8 cellular contexts compared by ENCODE assay signal in the genomic region with DNA sequence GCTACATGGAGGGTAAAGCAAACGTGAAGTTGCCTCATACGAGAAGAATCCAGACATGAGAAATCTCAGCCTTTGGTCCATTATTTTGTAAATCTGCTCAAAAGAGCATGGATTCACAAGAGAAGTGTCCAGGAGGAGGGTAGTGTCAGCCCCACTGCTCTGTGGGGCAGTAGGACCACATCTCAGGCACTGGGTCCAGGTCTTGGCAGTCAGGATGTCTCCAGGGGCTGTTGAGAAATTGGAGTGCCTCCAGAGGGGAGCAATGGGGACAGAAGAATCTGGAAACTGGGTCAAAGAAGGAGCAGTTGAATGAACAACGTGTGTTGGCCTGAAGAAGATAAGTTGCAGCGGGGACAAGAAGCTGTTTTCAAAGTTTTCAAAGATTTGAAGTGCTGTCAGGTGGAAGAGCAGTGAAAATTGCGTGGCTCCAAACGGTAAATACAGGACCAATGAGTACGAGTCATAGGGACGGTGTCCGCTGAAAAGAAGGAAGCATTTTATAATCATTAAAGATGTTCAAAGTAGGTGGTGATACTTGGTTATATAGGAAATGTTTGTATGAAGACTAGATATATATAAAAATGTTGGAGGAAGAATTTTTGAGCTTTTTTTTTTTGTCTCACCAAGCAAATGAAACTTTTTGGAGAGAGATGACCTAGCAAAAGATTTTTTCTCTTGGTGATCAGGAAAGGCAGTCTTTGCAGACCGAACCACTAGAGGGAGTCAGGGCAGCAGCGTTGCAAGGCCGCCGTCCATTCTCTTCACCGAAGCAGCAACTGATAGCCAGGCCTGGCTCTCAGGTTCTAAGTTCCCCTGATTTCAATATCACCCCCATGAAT. TPM values are rescaled to one million over a fixed set of nuclear protein-coding genes. Genes with fewer than 3 reads are reported as not detected.
DNase-seq lines count a peak whose midpoint lies in the region; ATAC-seq and TF ChIP-seq lines count a peak whose summit lies in the region.

No MANE protein-coding gene starts in this region.

- H3K9me3 ChIP-seq in GM23248 (ENCODE audit: low read depth) = no peaks in the 10 kb centered on the region
- H3K9me3 ChIP-seq in liver (ENCODE audit: control insufficient read depth in 4 of 4, low read length in 3 of 4) = no peaks in the 10 kb centered on the region

- in situ Hi-C loops in GM23248 (cut with MboI) = loop anchor here (10.0 kb wide), 1 partner anchor 351 kb away; the partner anchor contains the start of gene WDR41

- peak; percentile 95 to 96 for TF ChIP-seq RAD21 in liver (IDR thresholded peaks at IDR 0.05)

- H3K9me2 ChIP-seq in GM23248 (ENCODE audit: insufficient read depth) = no peaks in the 10 kb centered on the region

- H2AFZ ChIP-seq in GM23248 = no peak overlapping the region

- H3K27me3 ChIP-seq in GM23248 (replicated peaks; ENCODE audit: insufficient read depth) (no peaks in the 10 kb centered on the region), liver (ENCODE audit: control insufficient read depth in 4 of 4, insufficient read depth in 4 of 4, low read length in 3 of 4) (no peaks in the 10 kb centered on the region)

- H3K27ac ChIP-seq in GM23248 (no peak overlapping the region), coronary artery (no peak overlapping the region), liver (ENCODE audit: low read depth in 1 of 2, low read length in 2 of 2) (no peak overlapping the region)

- H3K9ac ChIP-seq in GM23248 = no peak overlapping the region
- H3K9ac ChIP-seq in liver (ENCODE audit: low read depth in 1 of 2, low read length in 2 of 2) = no peak overlapping the region

- TF ChIP-seq CTCF in coronary artery (IDR thresholded peaks at IDR 0.05) (peak; percentile 67), liver (IDR thresholded peaks at IDR 0.05; ENCODE audit: low read depth, low read length, missing input control) (peak; percentile 92)

- H3K36me3 ChIP-seq in GM23248 (ENCODE audit: low read depth) (no peaks in the 10 kb centered on the region), liver (ENCODE audit: control insufficient read depth in 4 of 4, insufficient read depth in 3 of 4, low read depth in 1 of 4, low read length in 3 of 4) (no peaks in the 10 kb centered on the region)

- H3K79me2 ChIP-seq in GM23248 (ENCODE audit: insufficient read depth) = no peaks in the 10 kb centered on the region

- DNase-seq in C1 segment of cervical spinal cord (lab: John Stamatoyannopoulos, UW) (peak in 12 of 14 donors; percentile 6 to 55 (median 34)), GM23248 (peak; percentile 90), NCI-H446 treated with DMSO at 0.1 percent for 48 hours (lab: John Stamatoyannopoulos, UW) (peak; percentile 68), coronary artery (ENCODE audit: low spot score) (no peak)
- peak; percentile 76 for DNase-seq in activated CD4-positive, alpha-beta T cell treated with anti-CD3 and anti-CD28 coated beads for 48 hours
- DNase-seq in stimulated activated CD4-positive, alpha-beta T cell treated with anti-CD3 and anti-CD28 coated beads, TNF-alpha, amount 100 ng/mL, for 1 hour (ENCODE audit: low read depth in 3 of 3, low spot score in 1 of 3) = peak; percentile 11 to 12 (median 12)

- H3K4me1 ChIP-seq in GM23248 (ENCODE audit: insufficient read depth) (peaks cover 15% of the 10 kb centered on the region), liver (ENCODE audit: control insufficient read depth in 4 of 4, insufficient read depth in 4 of 4, low read length in 3 of 4) (no peaks in the 10 kb centered on the region)

- no peak overlapping the region for H3K4me2 ChIP-seq in GM23248 (ENCODE audit: unreplicated experiment)

- no peak for ATAC-seq in GM19452 (IDR thresholded peaks at IDR 0.05; ENCODE audit: unreplicated experiment)

- H4K20me1 ChIP-seq in GM23248 (ENCODE audit: insufficient read depth) = no peaks in the 10 kb centered on the region

- peaks cover 21% of the 10 kb centered on the region for H3F3A ChIP-seq in GM23248 (ENCODE audit: insufficient read depth)

- 38 to 42% methylated on average over 14 of the region's 14 CpGs for WGBS in GM23248 (ENCODE audit: low coverage in 1 of 2, low lambda C conversion rate in 2 of 2, missing lambda C conversion rate in 2 of 2), 2 experiments
- WGBS in liver = 43% methylated on average over 14 of the region's 14 CpGs

- H3K4me3 ChIP-seq in GM23248 (no peak overlapping the region), coronary artery (no peak overlapping the region), liver (ENCODE audit: low read depth in 1 of 3, low read length in 3 of 3) (no peak overlapping the region)

TF ChIP-seq in liver, 16 proteins besides CTCF, POLR2A, EP300 and RAD21:
- TF ChIP-seq YY1 (IDR thresholded peaks at IDR 0.05) = no peak
- TF ChIP-seq, protein P1, sequence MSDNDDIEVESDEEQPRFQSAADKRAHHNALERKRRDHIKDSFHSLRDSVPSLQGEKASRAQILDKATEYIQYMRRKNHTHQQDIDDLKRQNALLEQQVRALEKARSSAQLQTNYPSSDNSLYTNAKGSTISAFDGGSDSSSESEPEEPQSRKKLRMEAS (IDR thresholded peaks at IDR 0.05) = no peak
- TF ChIP-seq, protein P2, sequence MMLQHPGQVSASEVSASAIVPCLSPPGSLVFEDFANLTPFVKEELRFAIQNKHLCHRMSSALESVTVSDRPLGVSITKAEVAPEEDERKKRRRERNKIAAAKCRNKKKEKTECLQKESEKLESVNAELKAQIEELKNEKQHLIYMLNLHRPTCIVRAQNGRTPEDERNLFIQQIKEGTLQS (IDR thresholded peaks at IDR 0.05) = no peak
- TF ChIP-seq JUND (IDR thresholded peaks at IDR 0.05) = no peak
- TF ChIP-seq HNF4G (IDR thresholded peaks at IDR 0.05) = no peak
- no peak for TF ChIP-seq TAF1 (conservative IDR thresholded peaks at IDR 0.05)
- TF ChIP-seq, protein P3, sequence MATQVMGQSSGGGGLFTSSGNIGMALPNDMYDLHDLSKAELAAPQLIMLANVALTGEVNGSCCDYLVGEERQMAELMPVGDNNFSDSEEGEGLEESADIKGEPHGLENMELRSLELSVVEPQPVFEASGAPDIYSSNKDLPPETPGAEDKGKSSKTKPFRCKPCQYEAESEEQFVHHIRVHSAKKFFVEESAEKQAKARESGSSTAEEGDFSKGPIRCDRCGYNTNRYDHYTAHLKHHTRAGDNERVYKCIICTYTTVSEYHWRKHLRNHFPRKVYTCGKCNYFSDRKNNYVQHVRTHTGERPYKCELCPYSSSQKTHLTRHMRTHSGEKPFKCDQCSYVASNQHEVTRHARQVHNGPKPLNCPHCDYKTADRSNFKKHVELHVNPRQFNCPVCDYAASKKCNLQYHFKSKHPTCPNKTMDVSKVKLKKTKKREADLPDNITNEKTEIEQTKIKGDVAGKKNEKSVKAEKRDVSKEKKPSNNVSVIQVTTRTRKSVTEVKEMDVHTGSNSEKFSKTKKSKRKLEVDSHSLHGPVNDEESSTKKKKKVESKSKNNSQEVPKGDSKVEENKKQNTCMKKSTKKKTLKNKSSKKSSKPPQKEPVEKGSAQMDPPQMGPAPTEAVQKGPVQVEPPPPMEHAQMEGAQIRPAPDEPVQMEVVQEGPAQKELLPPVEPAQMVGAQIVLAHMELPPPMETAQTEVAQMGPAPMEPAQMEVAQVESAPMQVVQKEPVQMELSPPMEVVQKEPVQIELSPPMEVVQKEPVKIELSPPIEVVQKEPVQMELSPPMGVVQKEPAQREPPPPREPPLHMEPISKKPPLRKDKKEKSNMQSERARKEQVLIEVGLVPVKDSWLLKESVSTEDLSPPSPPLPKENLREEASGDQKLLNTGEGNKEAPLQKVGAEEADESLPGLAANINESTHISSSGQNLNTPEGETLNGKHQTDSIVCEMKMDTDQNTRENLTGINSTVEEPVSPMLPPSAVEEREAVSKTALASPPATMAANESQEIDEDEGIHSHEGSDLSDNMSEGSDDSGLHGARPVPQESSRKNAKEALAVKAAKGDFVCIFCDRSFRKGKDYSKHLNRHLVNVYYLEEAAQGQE (IDR thresholded peaks at IDR 0.05) = no peak
- TF ChIP-seq FOXA2 (IDR thresholded peaks at IDR 0.05) = no peak
- TF ChIP-seq SP1 (IDR thresholded peaks at IDR 0.05) = no peak

RNA-seq across cellular contexts. Expression of gene ZBED3, which starts 57.1 kb away (rescaled TPM):
- total RNA-seq in GM23248 (2014; rRNA removed; shearing (Covaris generic)) = 0.54 and 0.63 TPM in 2 replicates
- polyA plus RNA-seq in GM23248 (2016; fragmentation: Nextera tagmentation; extraction: Ambion mirVana) (0.37 and 0.75 TPM in 2 replicates), liver (1 to 10 TPM; 5.2 TPM)
- total RNA-seq in liver = 1 to 10 TPM; 2.1 to 2.8 TPM
